In the genomic region with DNA sequence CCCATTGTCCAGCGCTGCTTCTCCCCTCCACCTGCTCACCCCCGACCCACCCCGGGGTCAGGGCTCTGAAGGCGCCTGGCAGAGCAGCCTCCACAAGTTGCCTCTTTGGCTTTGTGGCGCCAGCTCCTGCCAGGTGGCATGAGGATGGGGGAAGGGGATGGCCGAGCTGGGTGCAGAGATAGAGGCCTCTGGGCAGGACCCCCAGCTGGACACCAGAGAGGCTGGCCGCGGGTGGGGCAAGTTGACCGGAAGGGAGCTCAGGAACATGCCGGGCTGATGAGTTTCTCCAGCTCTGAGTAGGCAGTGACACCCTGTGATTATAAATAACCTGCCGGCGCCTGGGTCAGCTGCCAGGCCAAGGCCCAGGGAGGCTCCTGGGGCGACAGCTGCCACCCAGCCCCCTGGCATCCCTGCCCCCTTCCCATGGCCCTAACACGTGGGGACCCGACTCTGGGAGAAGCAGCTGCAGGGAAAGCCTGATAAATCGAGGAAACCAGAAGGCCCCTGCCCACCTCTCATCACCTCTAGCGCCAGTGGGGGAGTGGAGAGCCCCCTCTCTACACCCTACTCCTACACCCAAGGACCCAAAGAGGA, we compare ENCODE assay signal across 9 cellular contexts. TPM values are rescaled to one million over a fixed set of nuclear protein-coding genes. Genes with fewer than 3 reads are reported as not detected.
DNase-seq lines count a peak whose midpoint lies in the region; ATAC-seq, FAIRE-seq and TF ChIP-seq lines count a peak whose summit lies in the region.
"Had no signal": no experiment of that assay in that cellular context is flagged by ENCODE, and none has a peak within 500 bp of the region (broad histone marks: within the 10 kb centered on the region; RNA-seq: fewer than 3 reads in every experiment).

No MANE protein-coding gene starts in this region.

- peak overlapping the region; percentile 56 for H3K4me3 ChIP-seq in AG09309 (ENCODE audit: control insufficient read depth, low read depth, low read length)

- ATAC-seq in memory B cell (ENCODE audit: low read depth) (no peak), HG03095 (IDR thresholded peaks at IDR 0.05; ENCODE audit: unreplicated experiment) (no peak), HG03280 (IDR thresholded peaks at IDR 0.05; ENCODE audit: unreplicated experiment) (no peak), HG03432 (IDR thresholded peaks at IDR 0.05; ENCODE audit: unreplicated experiment) (no peak), GM19463 (IDR thresholded peaks at IDR 0.05; ENCODE audit: unreplicated experiment) (no peak)

- H3K27ac Mint-ChIP-seq in brain = no peak overlapping the region
- H3K27ac Mint-ChIP-seq in memory B cell = peak overlapping the region; percentile 97

- no peak for DNase-seq in AG09309 (ENCODE audit: low read depth)
- no peak for DNase-seq in HTR-8/SVneo (ENCODE audit: insufficient read length, low spot score)
- DNase-seq in memory B cell (ENCODE audit: low spot score in 2 of 2) = no peak

- H3K9me3 Mint-ChIP-seq in brain = peaks cover 0 to 9% (median 8%) of the 10 kb centered on the region in 5 experiments
- no peaks in the 10 kb centered on the region for H3K9me3 Mint-ChIP-seq in memory B cell

- peak; percentile 28 for FAIRE-seq in HTR-8/SVneo (lab: Jason Lieb, UNC)
- FAIRE-seq: islet of Langerhans had no signal

- H3K4me1 Mint-ChIP-seq in brain (peaks cover 9% of the 10 kb centered on the region), memory B cell (peaks cover 27% of the 10 kb centered on the region)

- H3K4me3 Mint-ChIP-seq in brain = peak overlapping the region; percentile 65 to 81 (median 79)
- H3K4me3 Mint-ChIP-seq in memory B cell = peak overlapping the region; percentile 99

- H3K27me3 Mint-ChIP-seq in brain (peaks cover 68% of the 10 kb centered on the region), memory B cell (no peaks in the 10 kb centered on the region)

- TF ChIP-seq CTCF in AG09309 (IDR thresholded peaks at IDR 0.05; ENCODE audit: control insufficient read depth, insufficient read depth, low read depth, low read length, missing control alignments) (no peak), brain (conservative IDR thresholded peaks at IDR 0.05) (no peak)

- H3K36me3 Mint-ChIP-seq in brain (no peaks in the 10 kb centered on the region), memory B cell (peaks cover 21% of the 10 kb centered on the region)

RNA-seq across cellular contexts. Expression of gene P2RX5, which starts 0.7 kb away (rescaled TPM):
- 3.1 TPM for polyA plus RNA-seq in brain (ENCODE audit: insufficient read depth, low read depth, low replicate concordance)

RNA-seq across cellular contexts. Expression of gene EMC6, which starts 26.6 kb away (rescaled TPM):
- polyA plus RNA-seq in brain (ENCODE audit: insufficient read depth, low read depth, low replicate concordance) = 46.2 TPM

RNA-seq across cellular contexts. Expression of gene TAX1BP3, which starts 26.8 kb away (rescaled TPM):
- polyA plus RNA-seq in brain (ENCODE audit: insufficient read depth, low read depth, low replicate concordance) = 85.8 TPM

RNA-seq across cellular contexts. Expression of gene HASPIN, which starts 28.5 kb away (rescaled TPM):
- 5.0 TPM for polyA plus RNA-seq in brain (ENCODE audit: insufficient read depth, low read depth, low replicate concordance)

RNA-seq across cellular contexts. Expression of gene CTNS, which starts 58.7 kb away (rescaled TPM):
- polyA plus RNA-seq in brain (ENCODE audit: insufficient read depth, low read depth, low replicate concordance) = 9.9 TPM
